15 cellular contexts compared by ENCODE assay signal in the genomic region with DNA sequence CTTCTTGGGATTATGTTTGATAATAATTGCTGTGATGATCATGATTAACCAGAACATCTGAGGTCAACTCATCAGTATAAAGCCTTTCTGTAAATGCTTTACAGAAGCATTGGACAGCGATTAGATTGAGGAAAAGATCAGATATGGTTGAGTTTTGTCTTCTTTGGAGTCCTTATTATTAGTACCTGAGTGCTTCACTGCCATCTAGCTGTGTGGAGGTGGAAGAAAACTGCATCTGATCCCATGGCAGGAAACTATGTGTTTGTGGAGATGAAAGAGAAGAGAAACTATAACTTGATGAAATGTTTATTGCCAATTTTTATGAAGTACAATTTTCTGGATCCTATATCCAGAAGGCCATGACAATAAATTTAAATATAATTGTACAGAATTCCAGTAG. TPM values are rescaled to one million over a fixed set of nuclear protein-coding genes. Genes with fewer than 3 reads are reported as not detected.
DNase-seq lines count a peak whose midpoint lies in the region; ATAC-seq and TF ChIP-seq lines count a peak whose summit lies in the region.
"Had no signal": no experiment of that assay in that cellular context is flagged by ENCODE, and none has a peak within 500 bp of the region (broad histone marks: within the 10 kb centered on the region; RNA-seq: fewer than 3 reads in every experiment).

No MANE protein-coding gene starts in this region.

- no peaks in the 10 kb centered on the region for H3F3A ChIP-seq in PC-9 (ENCODE audit: insufficient read depth, low read depth)

- intact Hi-C loops in PC-9 (cut with micrococcal nuclease; ENCODE audit: unreplicated experiment): loop anchor here (5.0 kb wide), 2 partner anchors 94 to 296 kb away; no protein-coding TSS in a partner anchor

- H3K4me1 ChIP-seq in DND-41 (ENCODE audit: insufficient read depth, low read length) (no peaks in the 10 kb centered on the region), PC-9 (replicated peaks; ENCODE audit: insufficient read depth) (no peaks in the 10 kb centered on the region)
- H3K4me1 ChIP-seq: tibial nerve had no signal

- H3K27me3 ChIP-seq in DND-41 (ENCODE audit: insufficient read depth, low read length, poor library complexity) (peaks cover 12% of the 10 kb centered on the region), PC-9 (ENCODE audit: insufficient read depth, low read depth) (no peaks in the 10 kb centered on the region; the same call in 1 of the 2 replicates)
- H3K27me3 ChIP-seq: tibial nerve had no signal

- ATAC-seq in DND-41 (ENCODE audit: insufficient read depth, low read depth) (no peak), GM21786 (IDR thresholded peaks at IDR 0.05; ENCODE audit: unreplicated experiment) (no peak)

- no peak for DNase-seq in DND-41
- peak; percentile 2 for DNase-seq in HS-5 (ENCODE audit: low read depth)
- DNase-seq in PC-9: no peak
- DNase-seq in epithelial cell of proximal tubule (ENCODE audit: low read depth): no peak
- DNase-seq in mucosa of gallbladder (ENCODE audit: low spot score): no peak
- DNase-seq in KG1 (lab: John Stamatoyannopoulos, UW): no peak
- no peak for DNase-seq in activated T-cell treated with anti-CD3 and anti-CD28 coated beads, Interleukin-2, amount 50 U/mL, for 1 hour
- DNase-seq: H7; NCI-H2029 treated with DMSO at 0.1 percent for 48 hours; stimulated activated CD8-positive, alpha-beta memory T cell treated with anti-CD3 and anti-CD28 coated beads, Interleukin-4, amount 100 ng/mL, for 48 hours had no signal

- POLR2A ChIA-PET in PC-9 (lab: Charles Lee; ENCODE audit: unreplicated experiment): no interaction called here

- peak; percentile 53 for TF ChIP-seq CTCF in DND-41 (IDR thresholded peaks at IDR 0.05; ENCODE audit: borderline replicate concordance, extremely low read depth, low read length, poor library complexity, severe bottlenecking)
- peak; percentile 29; the same call in 1 of the 2 replicates for TF ChIP-seq CTCF in PC-9 (conservative IDR thresholded peaks at IDR 0.05)
- TF ChIP-seq CTCF in epithelial cell of proximal tubule (conservative IDR thresholded peaks at IDR 0.05; ENCODE audit: low read depth, low read length): peak; percentile 40

- no peak overlapping the region for H2AFZ ChIP-seq in DND-41 (ENCODE audit: low read depth, low read length)
- H2AFZ ChIP-seq in PC-9: no peak overlapping the region

- H3K9me2 ChIP-seq in PC-9 (ENCODE audit: insufficient read depth): no peaks in the 10 kb centered on the region

- BruUV-seq in PC-9 (replicated peaks; lab: Mats Ljungman, UMichigan): no TSS peak

- H3K36me3 ChIP-seq in DND-41 (ENCODE audit: insufficient read depth, low read length) (no peaks in the 10 kb centered on the region), PC-9 (ENCODE audit: low read depth) (no peaks in the 10 kb centered on the region)

- H3K4me3 ChIP-seq in DND-41 (ENCODE audit: low read depth in 1 of 2, low read length in 2 of 2) (no peak overlapping the region), PC-9 (no peak overlapping the region), epithelial cell of proximal tubule (ENCODE audit: low read depth, low read length) (no peak overlapping the region)
- H3K4me3 ChIP-seq: tibial nerve had no signal

- no peak overlapping the region for H3K9ac ChIP-seq in DND-41 (ENCODE audit: low read depth, low read length)

- H3K27ac ChIP-seq in DND-41 (ENCODE audit: low read length) (no peak overlapping the region), PC-9 (no peak overlapping the region)
- H3K27ac ChIP-seq: tibial nerve had no signal

- no peaks in the 10 kb centered on the region for H3K79me2 ChIP-seq in DND-41 (ENCODE audit: insufficient read depth, low read length)
- no peaks in the 10 kb centered on the region for H3K79me2 ChIP-seq in PC-9 (ENCODE audit: low read depth)

- no peaks in the 10 kb centered on the region for H3K9me3 ChIP-seq in DND-41 (ENCODE audit: insufficient read depth, low read length, severe bottlenecking)
- H3K9me3 ChIP-seq in PC-9 (ENCODE audit: insufficient read depth, low read depth): no peaks in the 10 kb centered on the region
- H3K9me3 ChIP-seq: tibial nerve had no signal

- H3K4me2 ChIP-seq in DND-41 (ENCODE audit: insufficient read depth, low read length) (no peak overlapping the region), PC-9 (no peak overlapping the region)

- no peaks in the 10 kb centered on the region for H4K20me1 ChIP-seq in DND-41 (ENCODE audit: insufficient read depth, low read length)
- H4K20me1 ChIP-seq in PC-9 (ENCODE audit: insufficient read depth): no peaks in the 10 kb centered on the region

- CTCF ChIA-PET in PC-9 (lab: Charles Lee): no interaction called here

RNA-seq across cellular contexts. Expression of gene FLG2, which starts 11.4 kb away (rescaled TPM):
- not detected in 2 replicates for total RNA-seq in PC-9 (2021)
- total RNA-seq in epithelial cell of proximal tubule: not detected in 2 replicates
- total RNA-seq in mucosa of gallbladder: not detected
- total RNA-seq: fibroblast of lung; H7; mononuclear cell; T-helper 2 cell treated with Interferon-gamma antibody and Interleukin-4, amounts not matched to agents 100 ng/mL and 5 ng/mL, for 36 hours; tibial nerve had no signal

RNA-seq across cellular contexts. Expression of gene FLG, which starts 23.4 kb away (rescaled TPM):
- total RNA-seq in PC-9 (2021) (not detected in 2 replicates), epithelial cell of proximal tubule (0.07 TPM in 1 of 2 replicates, not detected in the other), mucosa of gallbladder (not detected)
- total RNA-seq: fibroblast of lung; H7; mononuclear cell; T-helper 2 cell treated with Interferon-gamma antibody and Interleukin-4, amounts not matched to agents 100 ng/mL and 5 ng/mL, for 36 hours; tibial nerve had no signal
